16 cellular contexts compared by ENCODE assay signal in genomic region chr10:86256690-86257315, GRCh38.
A peak's percentile ranks its signal among the peaks of the same experiment; 100 is the strongest.
DNase-seq lines count a peak whose midpoint lies in the region; ATAC-seq and TF ChIP-seq lines count a peak whose summit lies in the region.
"Had no signal": no experiment of that assay in that cellular context is flagged by ENCODE, and none has a peak within 500 bp of the region (broad histone marks: within the 10 kb centered on the region; RNA-seq: fewer than 3 reads in every experiment).

No MANE protein-coding gene starts in this region.

- DNase-seq in NCI-H1436 (lab: John Stamatoyannopoulos, UW), result peak; percentile 20
- DNase-seq in NCI-H1436 treated with DMSO at 0.1 percent for 48 hours (lab: John Stamatoyannopoulos, UW), result no peak
- peak; percentile 5 for DNase-seq in AG20443 (ENCODE audit: low spot score)
- DNase-seq in coronary artery (ENCODE audit: low spot score), result peak; percentile 41
- DNase-seq in osteoblast (ENCODE audit: insufficient read length, low spot score, missing footprints), result peak; percentile 66
- no peak for DNase-seq in NCI-H1105 treated with DMSO at 0.1 percent for 48 hours (lab: John Stamatoyannopoulos, UW)
- DNase-seq: DMS 273 treated with DMSO at 0.1 percent for 48 hours, DND-41, HFFc6, NCI-H1694, NCI-H2081 treated with DMSO at 0.1 percent for 48 hours, SJCRH30 had no signal

- H3K27ac ChIP-seq in coronary artery (no peak overlapping the region), osteoblast (ENCODE audit: low read depth, low read length) (no peak overlapping the region)
- H3K27ac ChIP-seq: 22Rv1, HL-60, SJCRH30 had no signal

- no peaks in the 10 kb centered on the region for H3K4me1 ChIP-seq in osteoblast (ENCODE audit: insufficient read depth, low read length)
- H3K4me1 ChIP-seq: SJCRH30 had no signal

- H3K27me3 ChIP-seq in osteoblast (ENCODE audit: insufficient read depth, low read length), result no peaks in the 10 kb centered on the region
- H3K27me3 ChIP-seq: SJCRH30 had no signal

- H3K4me3 ChIP-seq in coronary artery, result no peak overlapping the region
- H3K4me3 ChIP-seq in osteoblast (ENCODE audit: insufficient read depth, low read length), result no peak overlapping the region
- H3K4me3 ChIP-seq: SJCRH30 had no signal

- H4K20me1 ChIP-seq in osteoblast (ENCODE audit: insufficient read depth, low read length), result no peaks in the 10 kb centered on the region

- no peak overlapping the region for H3K4me2 ChIP-seq in osteoblast (ENCODE audit: insufficient read depth, low read length)

- no peak for ATAC-seq in HG02571 (IDR thresholded peaks at IDR 0.05; ENCODE audit: unreplicated experiment)
- ATAC-seq in GM21390 (IDR thresholded peaks at IDR 0.05; ENCODE audit: unreplicated experiment), result no peak

- H3K79me2 ChIP-seq in osteoblast (ENCODE audit: insufficient read depth, low read length), result no peaks in the 10 kb centered on the region

- H3K36me3 ChIP-seq in osteoblast (ENCODE audit: insufficient read depth, low read length), result no peaks in the 10 kb centered on the region
- H3K36me3 ChIP-seq: SJCRH30 had no signal

- no peak overlapping the region for H2AFZ ChIP-seq in osteoblast (ENCODE audit: low read length)

- no peaks in the 10 kb centered on the region for H3K9me3 ChIP-seq in osteoblast (ENCODE audit: low read depth, low read length)
- H3K9me3 ChIP-seq: SJCRH30 had no signal

- TF ChIP-seq CTCF in coronary artery (IDR thresholded peaks at IDR 0.05) (no peak), osteoblast (IDR thresholded peaks at IDR 0.05; ENCODE audit: extremely low read depth, low read depth, low read length) (no peak)

Comparison
In these comparisons a context has a peak if more than half of its experiments do, and no peak if none do; other contexts are left out.
1. DNase-seq: peak in NCI-H1436 (single experiment), AG20443 (single experiment), coronary artery (single experiment) and osteoblast (single experiment); none in NCI-H1436 treated with DMSO at 0.1 percent for 48 hours (single experiment) and NCI-H1105 treated with DMSO at 0.1 percent for 48 hours (single experiment).